30 cellular contexts compared by ENCODE assay signal in genomic region chr2:240643811-240644150, GRCh38. TPM values are rescaled to one million over a fixed set of nuclear protein-coding genes. Genes with fewer than 3 reads are reported as not detected.
"Had no signal": no experiment of that assay in that cellular context is flagged by ENCODE, and none has a peak within 500 bp of the region (broad histone marks: within the 10 kb centered on the region; RNA-seq: fewer than 3 reads in every experiment).

No MANE protein-coding gene starts in this region.

- H3K4me1 ChIP-seq: breast epithelium, gastroesophageal sphincter, right lobe of liver, suprapubic skin, tibial artery had no signal

- H3K4me3 Mint-ChIP-seq: activated B cell treated with CpG ODN at 0.5 μM for 24 hours; activated T-helper 1 cell treated with anti-CD3 and anti-CD28 coated beads, Interleukin-12 subunit alpha, Interleukin-12 subunit beta, Interleukin-2, Interleukin-4 antibody, amounts not matched to agents 30 ng/mL and 10 ng/mL and 1 ng/mL, durations not matched to agents 14 hours and 24 hours and 36 hours; natural killer cell; neural progenitor cell; T-helper 2 cell treated with Interferon-gamma antibody and Interleukin-4, amounts not matched to agents 5 μg/mL and 100 μg/mL, for 36 hours had no signal

- H3K9ac ChIP-seq: neural progenitor cell had no signal

- H3K27ac ChIP-seq: breast epithelium, gastroesophageal sphincter, neural progenitor cell, right lobe of liver, suprapubic skin, tibial artery had no signal

- H3K4me3 ChIP-seq: breast epithelium, gastroesophageal sphincter, lung, neural progenitor cell, right lobe of liver, suprapubic skin, tibial artery had no signal

- ATAC-seq: activated naive CD4-positive, alpha-beta T cell treated with anti-CD3 and anti-CD28 coated beads, Interleukin-2, amount 50 U/mL, for 72 hours; gastroesophageal sphincter; left lobe of liver; natural killer cell; right lobe of liver had no signal

- H2AFZ ChIP-seq: neural progenitor cell had no signal

- H3K4me1 Mint-ChIP-seq: activated B cell treated with CpG ODN at 0.5 μM for 24 hours had no signal

- H3K9me3 ChIP-seq: breast epithelium, gastroesophageal sphincter, right lobe of liver, suprapubic skin, tibial artery had no signal

- H3K4me2 ChIP-seq: neural progenitor cell had no signal

- H3K27me3 ChIP-seq: right lobe of liver had no signal

- H3K27ac Mint-ChIP-seq: activated B cell treated with CpG ODN at 0.5 μM for 24 hours; activated naive CD4-positive, alpha-beta T cell treated with anti-CD3 and anti-CD28 coated beads, Interleukin-2, amount 50 U/mL, for 72 hours; activated T-helper 1 cell treated with anti-CD3 and anti-CD28 coated beads, Interleukin-12 subunit alpha, Interleukin-12 subunit beta, Interleukin-2, Interleukin-4 antibody, amounts not matched to agents 30 ng/mL and 10 ng/mL and 1 ng/mL, durations not matched to agents 14 hours and 24 hours and 36 hours; natural killer cell; neural progenitor cell; T-helper 2 cell treated with Interferon-gamma antibody and Interleukin-4, amounts not matched to agents 5 μg/mL and 100 μg/mL, for 36 hours had no signal

- H3K36me3 Mint-ChIP-seq: activated naive CD4-positive, alpha-beta T cell treated with anti-CD3 and anti-CD28 coated beads, Interleukin-2, amount 50 U/mL, for 72 hours; natural killer cell; neural progenitor cell had no signal

- DNase-seq: activated B cell treated with CpG ODN at 0.5 μM for 24 hours; activated CD4-positive, alpha-beta T cell treated with anti-CD3 and anti-CD28 coated beads, Interleukin-2, amount 50 U/mL, for 1 hour; activated CD8-positive, alpha-beta memory T cell treated with anti-CD3 and anti-CD28 coated beads, Interleukin-2, amount 50 U/mL, for 4 hours; activated gamma-delta T cell treated with Interleukin-2 at 50 U/mL for 16 hours; activated T-cell treated with anti-CD3 and anti-CD28 coated beads, Interleukin-2, amount 50 U/mL, for 1 hour; dermis blood vessel endothelial cell; effector CD8-positive, alpha-beta T cell; hypothalamus; mesendoderm; natural killer cell; stimulated activated CD4-positive, alpha-beta T cell treated with anti-CD3 and anti-CD28 coated beads, Interleukin-12 subunit alpha, Interleukin-12 subunit beta, amount 100 ng/mL, for 4 hours; stimulated activated CD4-positive, alpha-beta T cell treated with anti-CD3 and anti-CD28 coated beads, Interleukin-4, amount 100 ng/mL, for 1 hour had no signal

- H3K36me3 ChIP-seq: breast epithelium, gastroesophageal sphincter, neural progenitor cell, right lobe of liver, suprapubic skin, tibial artery had no signal

- H3K9me3 Mint-ChIP-seq: activated B cell treated with CpG ODN at 0.5 μM for 24 hours; activated naive CD4-positive, alpha-beta T cell treated with anti-CD3 and anti-CD28 coated beads, Interleukin-2, amount 50 U/mL, for 72 hours; activated T-helper 1 cell treated with anti-CD3 and anti-CD28 coated beads, Interleukin-12 subunit alpha, Interleukin-12 subunit beta, Interleukin-2, Interleukin-4 antibody, amounts not matched to agents 30 ng/mL and 10 ng/mL and 1 ng/mL, durations not matched to agents 14 hours and 24 hours and 36 hours; natural killer cell; T-helper 2 cell treated with Interferon-gamma antibody and Interleukin-4, amounts not matched to agents 5 μg/mL and 100 μg/mL, for 36 hours had no signal

RNA-seq across cellular contexts. Expression of gene GPR35, which starts 18.5 kb away (rescaled TPM):
- total RNA-seq: epithelial cell of proximal tubule had no signal

RNA-seq across cellular contexts. Expression of gene AQP12B, which starts 38.9 kb away (rescaled TPM):
- total RNA-seq: activated B cell treated with CpG ODN at 0.5 μM for 24 hours; activated CD8-positive, alpha-beta memory T cell treated with anti-CD3 and anti-CD28 coated beads for 36 hours; activated naive CD4-positive, alpha-beta T cell treated with anti-CD3 and anti-CD28 coated beads, Interleukin-2, amount 50 U/mL, for 72 hours; activated T-helper 1 cell treated with anti-CD3 and anti-CD28 coated beads, Interleukin-12 subunit alpha, Interleukin-12 subunit beta, Interleukin-2, Interleukin-4 antibody, amounts not matched to agents 30 ng/mL and 10 ng/mL and 1 ng/mL, durations not matched to agents 14 hours and 24 hours and 36 hours; breast epithelium; dermis blood vessel endothelial cell; epithelial cell of proximal tubule; gastroesophageal sphincter; kidney epithelial cell; left lobe of liver; mononuclear cell; natural killer cell; omental fat pad; right lobe of liver; skeletal muscle tissue; suprapubic skin; urinary bladder had no signal
- polyA plus RNA-seq: lung, urinary bladder had no signal

RNA-seq across cellular contexts. Expression of gene AQP12A, which starts 47.9 kb away (rescaled TPM):
- total RNA-seq: activated B cell treated with CpG ODN at 0.5 μM for 24 hours; activated CD8-positive, alpha-beta memory T cell treated with anti-CD3 and anti-CD28 coated beads for 36 hours; activated naive CD4-positive, alpha-beta T cell treated with anti-CD3 and anti-CD28 coated beads, Interleukin-2, amount 50 U/mL, for 72 hours; activated T-helper 1 cell treated with anti-CD3 and anti-CD28 coated beads, Interleukin-12 subunit alpha, Interleukin-12 subunit beta, Interleukin-2, Interleukin-4 antibody, amounts not matched to agents 30 ng/mL and 10 ng/mL and 1 ng/mL, durations not matched to agents 14 hours and 24 hours and 36 hours; breast epithelium; dermis blood vessel endothelial cell; epithelial cell of proximal tubule; gastroesophageal sphincter; kidney epithelial cell; left lobe of liver; lung; mononuclear cell; natural killer cell; omental fat pad; right lobe of liver; skeletal muscle tissue; suprapubic skin; urinary bladder had no signal
- polyA plus RNA-seq: lung, urinary bladder had no signal
